1 cellular context compared by ENCODE assay signal in the genomic region with DNA sequence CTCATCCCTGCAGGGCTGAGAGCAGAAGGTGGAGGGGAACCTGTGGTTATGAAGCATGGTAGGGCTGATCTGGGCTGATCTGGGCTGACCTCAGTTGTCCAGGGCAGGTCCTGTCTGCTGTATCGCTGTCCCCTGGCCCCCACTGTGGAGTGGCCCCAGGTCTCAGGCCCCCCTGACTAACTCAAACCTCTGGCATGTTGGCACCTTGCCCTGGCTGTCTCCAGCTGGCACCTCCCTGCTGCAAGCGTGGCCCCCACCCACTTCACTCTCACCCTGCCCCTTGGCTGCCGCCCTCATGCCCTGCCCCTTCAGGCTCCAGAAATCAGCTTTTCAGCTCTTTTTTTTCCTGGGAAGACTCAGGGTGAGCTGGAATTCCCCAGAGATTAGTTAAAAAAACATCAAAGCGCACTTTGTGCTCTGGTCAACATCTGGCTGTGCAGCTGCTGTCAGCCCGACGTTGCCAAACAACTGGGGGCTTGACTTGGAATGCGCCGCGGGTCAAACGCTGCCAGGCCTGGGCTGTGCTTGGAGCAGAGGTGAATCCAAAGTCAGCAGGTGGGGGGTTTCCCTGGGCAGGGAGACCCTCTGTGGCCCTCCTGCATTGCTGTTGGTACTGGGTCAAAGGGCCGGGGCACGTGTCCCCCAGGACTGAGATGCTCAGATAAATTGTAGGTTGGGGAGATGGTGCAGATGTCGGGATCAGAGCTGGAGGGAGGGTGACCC.
TF ChIP-seq lines count a peak whose summit lies in the region.

No MANE protein-coding gene starts in this region.

TF ChIP-seq in HepG2, 621 proteins besides CTCF, POLR2A, EP300 and RAD21 (continued from another document and continues in another):
- TF ChIP-seq, protein P1, sequence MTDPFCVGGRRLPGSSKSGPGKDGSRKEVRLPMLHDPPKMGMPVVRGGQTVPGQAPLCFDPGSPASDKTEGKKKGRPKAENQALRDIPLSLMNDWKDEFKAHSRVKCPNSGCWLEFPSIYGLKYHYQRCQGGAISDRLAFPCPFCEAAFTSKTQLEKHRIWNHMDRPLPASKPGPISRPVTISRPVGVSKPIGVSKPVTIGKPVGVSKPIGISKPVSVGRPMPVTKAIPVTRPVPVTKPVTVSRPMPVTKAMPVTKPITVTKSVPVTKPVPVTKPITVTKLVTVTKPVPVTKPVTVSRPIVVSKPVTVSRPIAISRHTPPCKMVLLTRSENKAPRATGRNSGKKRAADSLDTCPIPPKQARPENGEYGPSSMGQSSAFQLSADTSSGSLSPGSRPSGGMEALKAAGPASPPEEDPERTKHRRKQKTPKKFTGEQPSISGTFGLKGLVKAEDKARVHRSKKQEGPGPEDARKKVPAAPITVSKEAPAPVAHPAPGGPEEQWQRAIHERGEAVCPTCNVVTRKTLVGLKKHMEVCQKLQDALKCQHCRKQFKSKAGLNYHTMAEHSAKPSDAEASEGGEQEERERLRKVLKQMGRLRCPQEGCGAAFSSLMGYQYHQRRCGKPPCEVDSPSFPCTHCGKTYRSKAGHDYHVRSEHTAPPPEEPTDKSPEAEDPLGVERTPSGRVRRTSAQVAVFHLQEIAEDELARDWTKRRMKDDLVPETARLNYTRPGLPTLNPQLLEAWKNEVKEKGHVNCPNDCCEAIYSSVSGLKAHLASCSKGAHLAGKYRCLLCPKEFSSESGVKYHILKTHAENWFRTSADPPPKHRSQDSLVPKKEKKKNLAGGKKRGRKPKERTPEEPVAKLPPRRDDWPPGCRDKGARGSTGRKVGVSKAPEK (CRISPR knock-in tag; IDR thresholded peaks at IDR 0.05; ENCODE audit: borderline replicate concordance), result 0 out of 2 replicates have a peak, but pooled peaks have one; percentile 16
- TF ChIP-seq ZNF598 (CRISPR knock-in tag; IDR thresholded peaks at IDR 0.05; ENCODE audit: borderline replicate concordance) (peak; percentile 84; the same call in 1 of the 2 replicates), ZBTB1 (CRISPR knock-in tag; IDR thresholded peaks at IDR 0.05; ENCODE audit: borderline replicate concordance) (no peak), ZBTB3 (CRISPR knock-in tag; IDR thresholded peaks at IDR 0.05; ENCODE audit: borderline replicate concordance, low read depth) (no peak; the same call in 1 of the 2 replicates), TOE1 (CRISPR knock-in tag; IDR thresholded peaks at IDR 0.05) (0 out of 2 replicates have a peak, but pooled peaks have one; percentile 53), ZNF674 (CRISPR knock-in tag; IDR thresholded peaks at IDR 0.05; ENCODE audit: low read depth) (no peak), RXRB (CRISPR knock-in tag; IDR thresholded peaks at IDR 0.05; ENCODE audit: borderline replicate concordance) (peak; percentile 81; the same call in 1 of the 2 replicates), TCF7 (IDR thresholded peaks at IDR 0.05; ENCODE audit: low read depth) (peak; percentile 74), MED8 (CRISPR knock-in tag; IDR thresholded peaks at IDR 0.05; ENCODE audit: insufficient replicate concordance) (no peak), STAT5B (CRISPR knock-in tag; IDR thresholded peaks at IDR 0.05) (no peak), NR1H2 (CRISPR knock-in tag; IDR thresholded peaks at IDR 0.05; ENCODE audit: borderline replicate concordance, low read depth) (no peak; the same call in 1 of the 2 replicates), ZNF773 (CRISPR knock-in tag; IDR thresholded peaks at IDR 0.05; ENCODE audit: borderline replicate concordance) (no peak), U2AF2 (IDR thresholded peaks at IDR 0.05; ENCODE audit: low read depth, low read length) (no peak), RARA (CRISPR knock-in tag; IDR thresholded peaks at IDR 0.05) (peak; percentile 81), U2AF1 (optimal IDR thresholded peaks at IDR 0.05; ENCODE audit: low read depth, low read length) (no peak), ADNP (CRISPR knock-in tag; IDR thresholded peaks at IDR 0.05) (no peak), ZNF143 (CRISPR knock-in tag; IDR thresholded peaks at IDR 0.05) (no peak), TMF1 (CRISPR knock-in tag; IDR thresholded peaks at IDR 0.05; ENCODE audit: low read depth) (no peak), YEATS2 (CRISPR knock-in tag; IDR thresholded peaks at IDR 0.05; ENCODE audit: borderline replicate concordance) (0 out of 2 replicates have a peak, but pooled peaks have one; percentile 39), SIX4 (CRISPR knock-in tag; IDR thresholded peaks at IDR 0.05) (no peak), PCBP1 (IDR thresholded peaks at IDR 0.05; ENCODE audit: borderline replicate concordance, low read depth, low read length) (no peak), ZNF883 (CRISPR knock-in tag; IDR thresholded peaks at IDR 0.05; ENCODE audit: not compliant biosample characterization) (peak; percentile 73), AKAP8 (CRISPR knock-in tag; IDR thresholded peaks at IDR 0.05) (no peak; the same call in 1 of the 2 replicates), ZNF296 (CRISPR knock-in tag; conservative IDR thresholded peaks at IDR 0.05) (no peak), RELA (CRISPR knock-in tag; IDR thresholded peaks at IDR 0.05) (peak; percentile 99), JUND (CRISPR knock-in tag; IDR thresholded peaks at IDR 0.05) (peak; percentile 71; the same call in 1 of the 2 replicates), MAF1 (CRISPR knock-in tag; IDR thresholded peaks at IDR 0.05; ENCODE audit: borderline replicate concordance) (no peak), ZNF234 (CRISPR knock-in tag; conservative IDR thresholded peaks at IDR 0.05) (no peak), PRPF4 (IDR thresholded peaks at IDR 0.05; ENCODE audit: low read depth, low read length, poor library complexity, severe bottlenecking) (no peak), HDAC2 (CRISPR knock-in tag; IDR thresholded peaks at IDR 0.05) (peak; percentile 84), ZNF577 (CRISPR knock-in tag; IDR thresholded peaks at IDR 0.05; ENCODE audit: borderline replicate concordance, low read depth) (no peak), TRIM24 (CRISPR knock-in tag; IDR thresholded peaks at IDR 0.05) (no peak), ZNF24 (IDR thresholded peaks at IDR 0.05) (no peak), JUN (CRISPR knock-in tag; IDR thresholded peaks at IDR 0.05) (peak; percentile 63; the same call in 1 of the 2 replicates), ZNF552 (CRISPR knock-in tag; IDR thresholded peaks at IDR 0.05; ENCODE audit: borderline replicate concordance) (no peak)
- TF ChIP-seq, protein P2, sequence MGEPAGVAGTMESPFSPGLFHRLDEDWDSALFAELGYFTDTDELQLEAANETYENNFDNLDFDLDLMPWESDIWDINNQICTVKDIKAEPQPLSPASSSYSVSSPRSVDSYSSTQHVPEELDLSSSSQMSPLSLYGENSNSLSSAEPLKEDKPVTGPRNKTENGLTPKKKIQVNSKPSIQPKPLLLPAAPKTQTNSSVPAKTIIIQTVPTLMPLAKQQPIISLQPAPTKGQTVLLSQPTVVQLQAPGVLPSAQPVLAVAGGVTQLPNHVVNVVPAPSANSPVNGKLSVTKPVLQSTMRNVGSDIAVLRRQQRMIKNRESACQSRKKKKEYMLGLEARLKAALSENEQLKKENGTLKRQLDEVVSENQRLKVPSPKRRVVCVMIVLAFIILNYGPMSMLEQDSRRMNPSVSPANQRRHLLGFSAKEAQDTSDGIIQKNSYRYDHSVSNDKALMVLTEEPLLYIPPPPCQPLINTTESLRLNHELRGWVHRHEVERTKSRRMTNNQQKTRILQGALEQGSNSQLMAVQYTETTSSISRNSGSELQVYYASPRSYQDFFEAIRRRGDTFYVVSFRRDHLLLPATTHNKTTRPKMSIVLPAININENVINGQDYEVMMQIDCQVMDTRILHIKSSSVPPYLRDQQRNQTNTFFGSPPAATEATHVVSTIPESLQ (CRISPR knock-in tag; conservative IDR thresholded peaks at IDR 0.05), result no peak
- TF ChIP-seq, protein P3, sequence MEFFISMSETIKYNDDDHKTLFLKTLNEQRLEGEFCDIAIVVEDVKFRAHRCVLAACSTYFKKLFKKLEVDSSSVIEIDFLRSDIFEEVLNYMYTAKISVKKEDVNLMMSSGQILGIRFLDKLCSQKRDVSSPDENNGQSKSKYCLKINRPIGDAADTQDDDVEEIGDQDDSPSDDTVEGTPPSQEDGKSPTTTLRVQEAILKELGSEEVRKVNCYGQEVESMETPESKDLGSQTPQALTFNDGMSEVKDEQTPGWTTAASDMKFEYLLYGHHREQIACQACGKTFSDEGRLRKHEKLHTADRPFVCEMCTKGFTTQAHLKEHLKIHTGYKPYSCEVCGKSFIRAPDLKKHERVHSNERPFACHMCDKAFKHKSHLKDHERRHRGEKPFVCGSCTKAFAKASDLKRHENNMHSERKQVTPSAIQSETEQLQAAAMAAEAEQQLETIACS (CRISPR knock-in tag; IDR thresholded peaks at IDR 0.05), result no peak
- TF ChIP-seq, protein P4, sequence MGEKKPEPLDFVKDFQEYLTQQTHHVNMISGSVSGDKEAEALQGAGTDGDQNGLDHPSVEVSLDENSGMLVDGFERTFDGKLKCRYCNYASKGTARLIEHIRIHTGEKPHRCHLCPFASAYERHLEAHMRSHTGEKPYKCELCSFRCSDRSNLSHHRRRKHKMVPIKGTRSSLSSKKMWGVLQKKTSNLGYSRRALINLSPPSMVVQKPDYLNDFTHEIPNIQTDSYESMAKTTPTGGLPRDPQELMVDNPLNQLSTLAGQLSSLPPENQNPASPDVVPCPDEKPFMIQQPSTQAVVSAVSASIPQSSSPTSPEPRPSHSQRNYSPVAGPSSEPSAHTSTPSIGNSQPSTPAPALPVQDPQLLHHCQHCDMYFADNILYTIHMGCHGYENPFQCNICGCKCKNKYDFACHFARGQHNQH (CRISPR knock-in tag; IDR thresholded peaks at IDR 0.05), result peak; percentile 70; the same call in 1 of the 2 replicates
- TF ChIP-seq, protein P5, sequence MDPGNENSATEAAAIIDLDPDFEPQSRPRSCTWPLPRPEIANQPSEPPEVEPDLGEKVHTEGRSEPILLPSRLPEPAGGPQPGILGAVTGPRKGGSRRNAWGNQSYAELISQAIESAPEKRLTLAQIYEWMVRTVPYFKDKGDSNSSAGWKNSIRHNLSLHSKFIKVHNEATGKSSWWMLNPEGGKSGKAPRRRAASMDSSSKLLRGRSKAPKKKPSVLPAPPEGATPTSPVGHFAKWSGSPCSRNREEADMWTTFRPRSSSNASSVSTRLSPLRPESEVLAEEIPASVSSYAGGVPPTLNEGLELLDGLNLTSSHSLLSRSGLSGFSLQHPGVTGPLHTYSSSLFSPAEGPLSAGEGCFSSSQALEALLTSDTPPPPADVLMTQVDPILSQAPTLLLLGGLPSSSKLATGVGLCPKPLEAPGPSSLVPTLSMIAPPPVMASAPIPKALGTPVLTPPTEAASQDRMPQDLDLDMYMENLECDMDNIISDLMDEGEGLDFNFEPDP (CRISPR knock-in tag; conservative IDR thresholded peaks at IDR 0.05), result no peak
- TF ChIP-seq, protein P6, sequence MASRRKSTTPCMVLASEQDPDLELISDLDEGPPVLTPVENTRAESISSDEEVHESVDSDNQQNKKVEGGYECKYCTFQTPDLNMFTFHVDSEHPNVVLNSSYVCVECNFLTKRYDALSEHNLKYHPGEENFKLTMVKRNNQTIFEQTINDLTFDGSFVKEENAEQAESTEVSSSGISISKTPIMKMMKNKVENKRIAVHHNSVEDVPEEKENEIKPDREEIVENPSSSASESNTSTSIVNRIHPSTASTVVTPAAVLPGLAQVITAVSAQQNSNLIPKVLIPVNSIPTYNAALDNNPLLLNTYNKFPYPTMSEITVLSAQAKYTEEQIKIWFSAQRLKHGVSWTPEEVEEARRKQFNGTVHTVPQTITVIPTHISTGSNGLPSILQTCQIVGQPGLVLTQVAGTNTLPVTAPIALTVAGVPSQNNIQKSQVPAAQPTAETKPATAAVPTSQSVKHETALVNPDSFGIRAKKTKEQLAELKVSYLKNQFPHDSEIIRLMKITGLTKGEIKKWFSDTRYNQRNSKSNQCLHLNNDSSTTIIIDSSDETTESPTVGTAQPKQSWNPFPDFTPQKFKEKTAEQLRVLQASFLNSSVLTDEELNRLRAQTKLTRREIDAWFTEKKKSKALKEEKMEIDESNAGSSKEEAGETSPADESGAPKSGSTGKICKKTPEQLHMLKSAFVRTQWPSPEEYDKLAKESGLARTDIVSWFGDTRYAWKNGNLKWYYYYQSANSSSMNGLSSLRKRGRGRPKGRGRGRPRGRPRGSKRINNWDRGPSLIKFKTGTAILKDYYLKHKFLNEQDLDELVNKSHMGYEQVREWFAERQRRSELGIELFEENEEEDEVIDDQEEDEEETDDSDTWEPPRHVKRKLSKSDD (CRISPR knock-in tag; IDR thresholded peaks at IDR 0.05; ENCODE audit: low read depth), result peak; percentile 51; the same call in 1 of the 2 replicates
- TF ChIP-seq, protein P7, sequence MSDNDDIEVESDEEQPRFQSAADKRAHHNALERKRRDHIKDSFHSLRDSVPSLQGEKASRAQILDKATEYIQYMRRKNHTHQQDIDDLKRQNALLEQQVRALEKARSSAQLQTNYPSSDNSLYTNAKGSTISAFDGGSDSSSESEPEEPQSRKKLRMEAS (IDR thresholded peaks at IDR 0.05), result 0 out of 2 replicates have a peak, but pooled peaks have one; percentile 54
- TF ChIP-seq, protein P8, sequence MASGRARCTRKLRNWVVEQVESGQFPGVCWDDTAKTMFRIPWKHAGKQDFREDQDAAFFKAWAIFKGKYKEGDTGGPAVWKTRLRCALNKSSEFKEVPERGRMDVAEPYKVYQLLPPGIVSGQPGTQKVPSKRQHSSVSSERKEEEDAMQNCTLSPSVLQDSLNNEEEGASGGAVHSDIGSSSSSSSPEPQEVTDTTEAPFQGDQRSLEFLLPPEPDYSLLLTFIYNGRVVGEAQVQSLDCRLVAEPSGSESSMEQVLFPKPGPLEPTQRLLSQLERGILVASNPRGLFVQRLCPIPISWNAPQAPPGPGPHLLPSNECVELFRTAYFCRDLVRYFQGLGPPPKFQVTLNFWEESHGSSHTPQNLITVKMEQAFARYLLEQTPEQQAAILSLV (CRISPR knock-in tag; IDR thresholded peaks at IDR 0.05; ENCODE audit: borderline replicate concordance), result 0 out of 2 replicates have a peak, but pooled peaks have one; percentile 53
